Comparison of ENCODE assay signal across 7 cellular contexts in genomic region chr6:111300938-111301800, GRCh38.
DNase-seq lines count a peak whose midpoint lies in the region; FAIRE-seq and TF ChIP-seq lines count a peak whose summit lies in the region.
"Not testable (repeated sequence)": the region's sequence is repeated elsewhere in the genome, so short reads cannot be mapped to it uniquely, and the experiment has no call there.

No MANE protein-coding gene starts in this region.

- TF ChIP-seq POLR2A in GM12892 (IDR thresholded peaks at IDR 0.05; ENCODE audit: low read depth, low read length) = not testable (repeated sequence)

- not testable (repeated sequence) for H3K4me3 ChIP-seq in MM.1S (ENCODE audit: low read length); mammary epithelial cell (replicated peaks in 1 of 3; ENCODE audit: insufficient read depth in 1 of 3, low read depth in 2 of 3, low read length in 3 of 3); fibroblast of villous mesenchyme (ENCODE audit: low read depth, low read length); trophoblast cell (ENCODE audit: low read depth, low read length)

- H3K27ac Mint-ChIP-seq in activated T-cell treated with anti-CD3 and anti-CD28 coated beads, Interleukin-2, amount 50 U/mL, for 24 hours = peak overlapping the region; percentile 75

- intact Hi-C loops in mammary epithelial cell (cut with micrococcal nuclease) = not testable (repeated sequence)

- H3K27ac ChIP-seq in MM.1S (ENCODE audit: low read length) = peak overlapping the region; percentile 68; the same call in 1 of the 2 replicates
- H3K27ac ChIP-seq in mammary epithelial cell (ENCODE audit: insufficient read depth, low read depth, low read length) = not testable (repeated sequence)
- peak overlapping the region; percentile 34 for H3K27ac ChIP-seq in trophoblast cell (ENCODE audit: low read depth, low read length)

- H2AK5ac ChIP-seq in trophoblast cell (ENCODE audit: low read length) = not testable (repeated sequence)

- not testable (repeated sequence) for H2AFZ ChIP-seq in MM.1S (ENCODE audit: low read length); mammary epithelial cell (ENCODE audit: low read depth, low read length); trophoblast cell (ENCODE audit: insufficient read depth, low read length, poor library complexity)

- peak overlapping the region; percentile 50 for H3K4me2 ChIP-seq in MM.1S (ENCODE audit: low read depth, low read length)
- H3K4me2 ChIP-seq in mammary epithelial cell (ENCODE audit: insufficient read depth, low read depth, low read length); trophoblast cell (ENCODE audit: low read length): not testable (repeated sequence)

- peaks cover 81% of the 10 kb centered on the region for H3K36me3 Mint-ChIP-seq in activated T-cell treated with anti-CD3 and anti-CD28 coated beads, Interleukin-2, amount 50 U/mL, for 24 hours (ENCODE audit: low read depth)

- H3K79me2 ChIP-seq in MM.1S (ENCODE audit: low read length); mammary epithelial cell (ENCODE audit: insufficient read depth, low read length); trophoblast cell (ENCODE audit: control insufficient read depth, insufficient read depth, low read length, poor library complexity): not testable (repeated sequence)

- not testable (repeated sequence) for H3K9ac ChIP-seq in MM.1S (ENCODE audit: low read length); mammary epithelial cell (ENCODE audit: insufficient read depth, low read length); trophoblast cell (ENCODE audit: low read length)

- not testable (repeated sequence) for H3K14ac ChIP-seq in trophoblast cell (ENCODE audit: low read length)

- not testable (repeated sequence) for DNase-seq in GM12892 (ENCODE audit: insufficient read length); HEK293T (ENCODE audit: extremely low spot score); activated T-cell treated with anti-CD3 and anti-CD28 coated beads, Interleukin-2, amount 50 U/mL, for 24 hours
- DNase-seq in MM.1S = peak; percentile 13
- peak; percentile 25 for DNase-seq in mammary epithelial cell
- peak; percentile 17 for DNase-seq in fibroblast of villous mesenchyme (ENCODE audit: low read depth)
- peak in 1 of 2 donors; percentile 25 for DNase-seq in trophoblast cell

- H3K9me2 ChIP-seq in MM.1S (replicated peaks; ENCODE audit: insufficient read depth, low read length) = not testable (repeated sequence)

- FAIRE-seq in GM12892 (lab: Jason Lieb, UNC) = peak; percentile 64

- not testable (repeated sequence) for TF ChIP-seq CTCF in MM.1S (IDR thresholded peaks at IDR 0.05; ENCODE audit: low read length); mammary epithelial cell (conservative IDR thresholded peaks at IDR 0.05 in 1 of 2, IDR thresholded peaks at IDR 0.05 in 1 of 2; ENCODE audit: extremely low read depth in 1 of 2, insufficient read depth in 1 of 2, low read depth in 1 of 2, low read length in 2 of 2); fibroblast of villous mesenchyme (IDR thresholded peaks at IDR 0.05; ENCODE audit: insufficient read depth, low read depth, low read length)

- not testable (repeated sequence) for H4K8ac ChIP-seq in trophoblast cell (ENCODE audit: low read depth, low read length)

- peaks cover 18% of the 10 kb centered on the region for H3F3A ChIP-seq in MM.1S (ENCODE audit: insufficient read depth, low read length)

- 85% methylated on average over 9 of the region's 9 CpGs for WGBS in mammary epithelial cell (ENCODE audit: low coverage, missing lambda C conversion rate)
- WGBS in trophoblast cell (ENCODE audit: extremely low coverage, insufficient coverage, insufficient read length) = no CpG with 5 or more reads among the region's 9 CpGs

- H4K20me1 ChIP-seq in MM.1S (ENCODE audit: insufficient read depth, low read length); mammary epithelial cell (ENCODE audit: insufficient read depth, low read length): not testable (repeated sequence)

- POLR2A ChIA-PET in HEK293T (lab: Yijun Ruan, JAX) = not testable (repeated sequence)

- CTCF ChIA-PET in HEK293T (lab: Yijun Ruan, JAX); mammary epithelial cell (lab: Charles Lee; ENCODE audit: low non-redundant PET): not testable (repeated sequence)

- not testable (repeated sequence) for H3K79me1 ChIP-seq in trophoblast cell (ENCODE audit: low read length)

- H3K23ac ChIP-seq in trophoblast cell (ENCODE audit: low read length) = not testable (repeated sequence)

- H4K12ac ChIP-seq in trophoblast cell (ENCODE audit: low read depth, low read length) = not testable (repeated sequence)

- not testable (repeated sequence) for H3K4me3 Mint-ChIP-seq in activated T-cell treated with anti-CD3 and anti-CD28 coated beads, Interleukin-2, amount 50 U/mL, for 24 hours

- not testable (repeated sequence) for H3K4ac ChIP-seq in trophoblast cell (ENCODE audit: low read depth, low read length)

- H3K4me1 Mint-ChIP-seq in activated T-cell treated with anti-CD3 and anti-CD28 coated beads, Interleukin-2, amount 50 U/mL, for 24 hours (ENCODE audit: low read depth) = peaks cover 17% of the 10 kb centered on the region

- not testable (repeated sequence) for H2BK12ac ChIP-seq in trophoblast cell (ENCODE audit: low read length)

- not testable (repeated sequence) for H4K91ac ChIP-seq in trophoblast cell (ENCODE audit: low read depth, low read length)

- peaks cover 19% of the 10 kb centered on the region for H3K4me1 ChIP-seq in MM.1S (ENCODE audit: low read length)
- not testable (repeated sequence) for H3K4me1 ChIP-seq in mammary epithelial cell (ENCODE audit: insufficient read depth, low read length); trophoblast cell (ENCODE audit: control insufficient read depth in 1 of 2, insufficient read depth in 2 of 2, low read length in 2 of 2)

- dilution Hi-C loops in mammary epithelial cell (cut with HindIII; ENCODE audit: low sequenced_read_pairs) = not testable (repeated sequence)

- H3K9me3 Mint-ChIP-seq in activated T-cell treated with anti-CD3 and anti-CD28 coated beads, Interleukin-2, amount 50 U/mL, for 24 hours = not testable (repeated sequence)

- H3K27me3 ChIP-seq in MM.1S (replicated peaks; ENCODE audit: insufficient read depth, low read length); mammary epithelial cell (ENCODE audit: insufficient read depth, low read length); trophoblast cell (ENCODE audit: insufficient read depth, low read length): not testable (repeated sequence)

- H2BK120ac ChIP-seq in trophoblast cell (ENCODE audit: insufficient read depth, low read length, poor library complexity) = not testable (repeated sequence)

- H3K18ac ChIP-seq in trophoblast cell (ENCODE audit: low read length) = not testable (repeated sequence)

- not testable (repeated sequence) for H2BK5ac ChIP-seq in trophoblast cell (ENCODE audit: low read depth, low read length, poor library complexity)

- not testable (repeated sequence) for H3K36me3 ChIP-seq in MM.1S (replicated peaks; ENCODE audit: insufficient read depth, low read length); trophoblast cell (ENCODE audit: control insufficient read depth in 1 of 2, insufficient read depth in 2 of 2, low read length in 2 of 2)
- H3K36me3 ChIP-seq in mammary epithelial cell (ENCODE audit: insufficient read depth, low read length) = peaks cover 10% of the 10 kb centered on the region

- H3K27me3 Mint-ChIP-seq in activated T-cell treated with anti-CD3 and anti-CD28 coated beads, Interleukin-2, amount 50 U/mL, for 24 hours = not testable (repeated sequence)

- not testable (repeated sequence) for BruUV-seq in mammary epithelial cell (replicated peaks; lab: Mats Ljungman, UMichigan)

- H3K9me3 ChIP-seq in MM.1S (replicated peaks; ENCODE audit: insufficient read depth, low read length); mammary epithelial cell (replicated peaks; ENCODE audit: insufficient read depth, low read length); trophoblast cell (ENCODE audit: insufficient read depth, low read depth, low read length): not testable (repeated sequence)

- in situ Hi-C loops in mammary epithelial cell (cut with MboI; ENCODE audit: low sequenced_read_pairs in 2 of 2) = not testable (repeated sequence)

TF ChIP-seq in HEK293T, 16 proteins besides CTCF, POLR2A, EP300 and RAD21:
- TF ChIP-seq PKNOX1 (IDR thresholded peaks at IDR 0.05) = peak; percentile 54
